16 cellular contexts compared by ENCODE assay signal in genomic region chr1:167718926-167719691, GRCh38. TPM values are rescaled to one million over a fixed set of nuclear protein-coding genes. Genes with fewer than 3 reads are reported as not detected.
DNase-seq lines count a peak whose midpoint lies in the region; ATAC-seq and TF ChIP-seq lines count a peak whose summit lies in the region.
"Had no signal": no experiment of that assay in that cellular context is flagged by ENCODE, and none has a peak within 500 bp of the region (broad histone marks: within the 10 kb centered on the region; RNA-seq: fewer than 3 reads in every experiment).

No MANE protein-coding gene starts in this region.

- peak overlapping the region; percentile 83 for H3K56ac ChIP-seq in mesendoderm (ENCODE audit: low read length)

- peaks cover under 1% of the 10 kb centered on the region for H3K79me1 ChIP-seq in mesendoderm (ENCODE audit: low read length)

- H3K79me2 ChIP-seq in SU-DHL-6 (ENCODE audit: insufficient read depth, low read length) (no peaks in the 10 kb centered on the region), mesendoderm (ENCODE audit: control insufficient read depth, insufficient read depth, low read length) (peaks cover 22% of the 10 kb centered on the region)

- intact Hi-C loops in Caco-2 (cut with micrococcal nuclease; ENCODE audit: unreplicated experiment): no loop called here
- intact Hi-C loops in CD8-positive, alpha-beta T cell (cut with DNase I, micrococcal nuclease): loop anchor here (5.0 to 10.0 kb wide), 6 partner anchors 274 to 1976 kb away; partner anchors contain the start of genes ATP1B1 (in 1 of the 2), TADA1 (in 1 of the 2), TIPRL (in 1 of the 2) and TMCO1 (in 1 of the 2)
- intact Hi-C loops in lower lobe of right lung (cut with DNase I): no loop called here

- no peak overlapping the region for H3K23ac ChIP-seq in mesendoderm (ENCODE audit: low read length)

- no TSS peak for BruUV-seq in Caco-2 (replicated peaks; lab: Mats Ljungman, UMichigan)

- H3K9me3 ChIP-seq in Caco-2 (no peaks in the 10 kb centered on the region), SU-DHL-6 (ENCODE audit: insufficient read depth, low read length) (no peaks in the 10 kb centered on the region), lower lobe of right lung (no peaks in the 10 kb centered on the region)
- no peaks in the 10 kb centered on the region for H3K9me3 ChIP-seq in CD8-positive, alpha-beta T cell (ENCODE audit: low read length)
- H3K9me3 ChIP-seq: gastroesophageal sphincter, tibial nerve had no signal

- H3K4me3 ChIP-seq in Caco-2 (ENCODE audit: low read depth, low read length) (peak overlapping the region; percentile 10), SU-DHL-6 (ENCODE audit: insufficient read depth, low read length, poor library complexity, severe bottlenecking) (no peak overlapping the region), mesendoderm (ENCODE audit: low read length) (no peak overlapping the region), lower lobe of right lung (no peak overlapping the region)
- no peak overlapping the region for H3K4me3 ChIP-seq in CD8-positive, alpha-beta T cell (ENCODE audit: low read depth, low read length)
- H3K4me3 ChIP-seq: gastroesophageal sphincter, GM23248, tibial nerve had no signal

- H3K9me2 ChIP-seq in SU-DHL-6 (replicated peaks; ENCODE audit: insufficient read depth, low read length): no peaks in the 10 kb centered on the region

- H3K36me3 ChIP-seq in Caco-2 (ENCODE audit: control insufficient read depth, insufficient read depth, low read length) (no peaks in the 10 kb centered on the region), SU-DHL-6 (ENCODE audit: low read length) (no peaks in the 10 kb centered on the region), mesendoderm (ENCODE audit: control insufficient read depth, insufficient read depth, low read length) (no peaks in the 10 kb centered on the region), lower lobe of right lung (no peaks in the 10 kb centered on the region)
- no peaks in the 10 kb centered on the region for H3K36me3 ChIP-seq in CD8-positive, alpha-beta T cell (ENCODE audit: insufficient read depth, low read length)
- H3K36me3 ChIP-seq: gastroesophageal sphincter, tibial nerve had no signal

- H4K8ac ChIP-seq in mesendoderm (ENCODE audit: low read depth, low read length): no peak overlapping the region

- no peak overlapping the region for H4K5ac ChIP-seq in mesendoderm (ENCODE audit: low read length)

- no peaks in the 10 kb centered on the region for H4K20me1 ChIP-seq in SU-DHL-6 (ENCODE audit: low read depth, low read length)

- H3K4me3 Mint-ChIP-seq in Caco-2 (ENCODE audit: unreplicated experiment): peak overlapping the region; percentile 67
- H3K4me3 Mint-ChIP-seq in CD8-positive, alpha-beta T cell: no peak overlapping the region
- H3K4me3 Mint-ChIP-seq: activated CD8-positive, alpha-beta T cell treated with anti-CD3 and anti-CD28 coated beads for 36 hours; activated naive CD8-positive, alpha-beta T cell had no signal

- H2AK5ac ChIP-seq in mesendoderm (ENCODE audit: low read length): no peak overlapping the region

- H3K4me1 ChIP-seq in Caco-2 (peaks cover 51% of the 10 kb centered on the region), mesendoderm (ENCODE audit: control insufficient read depth, low read depth, low read length) (peaks cover 14% of the 10 kb centered on the region), lower lobe of right lung (peaks cover 35% of the 10 kb centered on the region)
- peaks cover 22% of the 10 kb centered on the region for H3K4me1 ChIP-seq in CD8-positive, alpha-beta T cell (ENCODE audit: insufficient read depth, low read length)

- H3K4me1 Mint-ChIP-seq in Caco-2 (ENCODE audit: low read depth, unreplicated experiment): peaks cover 48% of the 10 kb centered on the region
- peaks cover 52% of the 10 kb centered on the region for H3K4me1 Mint-ChIP-seq in CD8-positive, alpha-beta T cell (ENCODE audit: low read depth)

- DNase-seq in A172 (ENCODE audit: low spot score) (peak; percentile 38), Caco-2 (peak; percentile 54 to 76), mesendoderm (peak; percentile 91), Ammon's horn (ENCODE audit: low spot score) (no peak), lower lobe of right lung (no peak)
- no peak for DNase-seq in CD8-positive, alpha-beta T cell
- DNase-seq: activated CD8-positive, alpha-beta T cell treated with anti-CD3 and anti-CD28 coated beads for 36 hours; GM23248; KG1; NCI-H1436; NCI-H510A had no signal

- H3K9ac ChIP-seq in SU-DHL-6 (ENCODE audit: low read length) (no peak overlapping the region), mesendoderm (ENCODE audit: low read length) (peak overlapping the region; percentile 54)
- H3K9ac ChIP-seq: GM23248 had no signal

- peak overlapping the region; percentile 43 for H3K18ac ChIP-seq in mesendoderm (ENCODE audit: low read length)

- CTCF ChIA-PET in Caco-2 (lab: Charles Lee): no interaction called here
- CTCF ChIA-PET in CD8-positive, alpha-beta T cell (lab: Charles Lee): no interaction called here

- H2BK15ac ChIP-seq in mesendoderm (replicated peaks; ENCODE audit: low read depth): peak overlapping the region; percentile 88

- H3K27ac ChIP-seq in SU-DHL-6 (ENCODE audit: low read depth, low read length): no peak overlapping the region
- peak overlapping the region; percentile 65 for H3K27ac ChIP-seq in mesendoderm (ENCODE audit: low read depth, low read length)
- H3K27ac ChIP-seq in CD8-positive, alpha-beta T cell (ENCODE audit: low read depth, low read length): no peak overlapping the region
- no peak overlapping the region for H3K27ac ChIP-seq in lower lobe of right lung
- H3K27ac ChIP-seq: GM23248, tibial nerve had no signal

- peak overlapping the region; percentile 85 for H3K27ac Mint-ChIP-seq in Caco-2 (ENCODE audit: unreplicated experiment)
- no peak overlapping the region for H3K27ac Mint-ChIP-seq in CD8-positive, alpha-beta T cell
- H3K27ac Mint-ChIP-seq: activated CD8-positive, alpha-beta T cell treated with anti-CD3 and anti-CD28 coated beads for 36 hours; activated naive CD8-positive, alpha-beta T cell had no signal

- POLR2A ChIA-PET in Caco-2 (lab: Charles Lee): no interaction called here
- POLR2A ChIA-PET in CD8-positive, alpha-beta T cell (lab: Charles Lee): no interaction called here

- no peaks in the 10 kb centered on the region for H3K9me3 Mint-ChIP-seq in Caco-2 (ENCODE audit: unreplicated experiment)
- H3K9me3 Mint-ChIP-seq in CD8-positive, alpha-beta T cell: no peaks in the 10 kb centered on the region
- H3K9me3 Mint-ChIP-seq: activated CD8-positive, alpha-beta T cell treated with anti-CD3 and anti-CD28 coated beads for 36 hours had no signal

- WGBS in mesendoderm (ENCODE audit: extremely low coverage, insufficient coverage, low lambda C conversion rate): no CpG with 5 or more reads among the region's 7 CpGs

- peaks cover 13% of the 10 kb centered on the region; the same call in 1 of the 2 replicates for H3F3A ChIP-seq in SU-DHL-6 (ENCODE audit: insufficient read depth)

- peak overlapping the region; percentile 79 for H2BK5ac ChIP-seq in mesendoderm (ENCODE audit: low read length)

- H3K27me3 ChIP-seq in Caco-2 (replicated peaks; ENCODE audit: control insufficient read depth, insufficient read depth, low read length): no peaks in the 10 kb centered on the region
- no peaks in the 10 kb centered on the region for H3K27me3 ChIP-seq in SU-DHL-6 (ENCODE audit: low read length)
- H3K27me3 ChIP-seq in mesendoderm (ENCODE audit: insufficient read depth, low read length, poor library complexity): no peaks in the 10 kb centered on the region
- no peaks in the 10 kb centered on the region for H3K27me3 ChIP-seq in CD8-positive, alpha-beta T cell (ENCODE audit: insufficient read depth, low read length)
- no peaks in the 10 kb centered on the region for H3K27me3 ChIP-seq in lower lobe of right lung (ENCODE audit: low read depth)
- H3K27me3 ChIP-seq: gastroesophageal sphincter, tibial nerve had no signal

- no peak overlapping the region for H3K4me2 ChIP-seq in SU-DHL-6 (ENCODE audit: low read depth, low read length, poor library complexity, severe bottlenecking)
- H3K4me2 ChIP-seq in mesendoderm (ENCODE audit: low read length): no peak overlapping the region

- peak overlapping the region; percentile 50 for H2BK120ac ChIP-seq in mesendoderm (ENCODE audit: low read depth, low read length)

- peaks cover 45% of the 10 kb centered on the region for H3K36me3 Mint-ChIP-seq in Caco-2 (ENCODE audit: insufficient read depth, unreplicated experiment)
- H3K36me3 Mint-ChIP-seq in CD8-positive, alpha-beta T cell: peaks cover 7% of the 10 kb centered on the region
- H3K36me3 Mint-ChIP-seq: activated naive CD8-positive, alpha-beta T cell had no signal

- peak overlapping the region; percentile 3 for H2AFZ ChIP-seq in SU-DHL-6 (ENCODE audit: low read depth, low read length, severe bottlenecking)
- H2AFZ ChIP-seq: GM23248 had no signal

- H3K27me3 Mint-ChIP-seq in Caco-2 (ENCODE audit: insufficient read depth, unreplicated experiment): peaks cover 8% of the 10 kb centered on the region
- H3K27me3 Mint-ChIP-seq in CD8-positive, alpha-beta T cell (ENCODE audit: low read depth): no peaks in the 10 kb centered on the region
- H3K27me3 Mint-ChIP-seq: activated naive CD8-positive, alpha-beta T cell had no signal

- TF ChIP-seq CTCF in Caco-2 (IDR thresholded peaks at IDR 0.05; ENCODE audit: insufficient read depth in 1 of 2, low read depth in 1 of 2, low read length in 1 of 2, severe bottlenecking in 1 of 2, unreplicated experiment in 1 of 2) (no peak), SU-DHL-6 (IDR thresholded peaks at IDR 0.05; ENCODE audit: insufficient read depth, low read length, poor library complexity, severe bottlenecking) (no peak), lower lobe of right lung (IDR thresholded peaks at IDR 0.05) (no peak)
- no peak for TF ChIP-seq CTCF in CD8-positive, alpha-beta T cell (IDR thresholded peaks at IDR 0.05)

- peak overlapping the region; percentile 71 for H3K4ac ChIP-seq in mesendoderm (ENCODE audit: low read depth, low read length)

- ATAC-seq in HG03045 (IDR thresholded peaks at IDR 0.05; ENCODE audit: unreplicated experiment) (no peak), lower lobe of right lung (no peak)
- no peak for ATAC-seq in CD8-positive, alpha-beta T cell
- ATAC-seq: activated CD8-positive, alpha-beta T cell treated with anti-CD3 and anti-CD28 coated beads for 36 hours; gastroesophageal sphincter had no signal

RNA-seq across cellular contexts. Expression of gene MPZL1, which starts 2.7 kb away (rescaled TPM):
- 126 and 170 TPM in 2 replicates for total RNA-seq in A172 (2014; rRNA removed; shearing (Covaris generic))
- 273 and 280 TPM in 2 replicates for total RNA-seq in Caco-2 (2022)
- polyA plus RNA-seq in mesendoderm (2013, experiment 1 of 2): 77.1 TPM
- 72.5 TPM for polyA plus RNA-seq in mesendoderm (2013, experiment 2 of 2)
- total RNA-seq in CD8-positive, alpha-beta T cell: under 1 TPM; 0.67 to 0.81 TPM
- total RNA-seq in lower lobe of right lung: 85.9 TPM

Comparison
In these comparisons a context has a peak if more than half of its experiments do, and no peak if none do; other contexts are left out.
1. DNase-seq: peak in A172 (single experiment), Caco-2 (2 of 2) and mesendoderm (single experiment); none in Ammon's horn (single experiment), CD8-positive, alpha-beta T cell (0 of 7) and lower lobe of right lung (single experiment).
2. RNA of gene MPZL1, which starts 2.7 kb away (total RNA-seq): 273 to 280 TPM in Caco-2, 126 to 170 TPM in A172 and 85.9 TPM in lower lobe of right lung (single experiment); 0.67 to 0.81 TPM in CD8-positive, alpha-beta T cell; every median in the first group is over 10 times any median in the second.
3. intact Hi-C loops: an anchor here in CD8-positive, alpha-beta T cell (5.0 to 10.0 kb wide); none called in Caco-2 and lower lobe of right lung.